20 cellular contexts compared by ENCODE assay signal in the genomic region with DNA sequence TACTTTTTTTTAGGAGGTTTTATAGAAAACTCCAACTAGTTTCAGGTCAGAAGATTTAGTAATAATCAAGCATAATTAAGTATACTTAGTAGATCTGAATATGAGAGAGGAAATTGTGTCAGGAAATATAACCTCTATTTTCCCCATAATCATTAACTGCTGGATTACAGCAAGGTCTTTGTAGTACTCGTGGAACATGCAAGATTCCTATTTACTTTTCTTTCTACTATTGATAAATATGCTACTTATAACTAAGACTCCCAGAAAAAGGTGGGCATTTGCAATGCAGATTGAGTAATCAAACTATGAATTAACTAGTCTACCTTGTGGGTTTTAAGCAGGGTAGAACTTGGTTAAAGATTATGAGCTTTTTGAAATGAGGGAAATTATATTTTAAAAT.
A peak's percentile ranks its signal among the peaks of the same experiment; 100 is the strongest.
DNase-seq lines count a peak whose midpoint lies in the region; ATAC-seq and TF ChIP-seq lines count a peak whose summit lies in the region.
"Had no signal": no experiment of that assay in that cellular context is flagged by ENCODE, and none has a peak within 500 bp of the region (broad histone marks: within the 10 kb centered on the region; RNA-seq: fewer than 3 reads in every experiment).

No MANE protein-coding gene starts in this region.

- no peaks in the 10 kb centered on the region for H3K79me1 ChIP-seq in trophoblast cell (ENCODE audit: low read length)

- H2BK5ac ChIP-seq in trophoblast cell (ENCODE audit: low read depth, low read length, poor library complexity): no peak overlapping the region

- no peak for TF ChIP-seq POLR2A in body of pancreas (IDR thresholded peaks at IDR 0.05)

- 0 out of 2 replicates have a peak overlapping the region, but pooled peaks have one; percentile 5 for H3K4me3 ChIP-seq in SK-N-MC
- no peak overlapping the region for H3K4me3 ChIP-seq in body of pancreas
- H3K4me3 ChIP-seq in trophoblast cell (ENCODE audit: low read depth, low read length): no peak overlapping the region
- H3K4me3 ChIP-seq: BLaER1, GM12878, GM23248 had no signal

- no peak overlapping the region for H3K27ac Mint-ChIP-seq in endothelial cell (ENCODE audit: unreplicated experiment)
- H3K27ac Mint-ChIP-seq: B cell; CD4-positive, CD25-positive, alpha-beta regulatory T cell; CD8-positive, alpha-beta T cell had no signal

- TF ChIP-seq CTCF in body of pancreas (IDR thresholded peaks at IDR 0.05): no peak
- no peak for TF ChIP-seq CTCF in endothelial cell (IDR thresholded peaks at IDR 0.05; ENCODE audit: unreplicated experiment)

- WGBS in body of pancreas, 2 donors: 2 to 9% methylated on average over 1 of the region's 1 CpG
- no CpG with 5 or more reads among the region's 1 CpG for WGBS in trophoblast cell (ENCODE audit: extremely low coverage, insufficient coverage, insufficient read length)

- no peak overlapping the region for H2BK12ac ChIP-seq in trophoblast cell (ENCODE audit: low read length)

- no peaks in the 10 kb centered on the region for H3K79me2 ChIP-seq in trophoblast cell (ENCODE audit: control insufficient read depth, insufficient read depth, low read length, poor library complexity)

- no peak overlapping the region for H3K18ac ChIP-seq in trophoblast cell (ENCODE audit: low read length)

- H3K23ac ChIP-seq in trophoblast cell (ENCODE audit: low read length): no peak overlapping the region

- H2BK120ac ChIP-seq in trophoblast cell (ENCODE audit: insufficient read depth, low read length, poor library complexity): no peak overlapping the region

- H3K27ac ChIP-seq in SK-N-MC: peak overlapping the region; percentile 40; the same call in 1 of the 2 replicates
- no peak overlapping the region for H3K27ac ChIP-seq in body of pancreas
- no peak overlapping the region for H3K27ac ChIP-seq in trophoblast cell (ENCODE audit: low read depth, low read length)
- H3K27ac ChIP-seq: BLaER1, C4-2B, GM23248 had no signal

- no peaks in the 10 kb centered on the region for H3K27me3 Mint-ChIP-seq in endothelial cell (ENCODE audit: unreplicated experiment)
- H3K27me3 Mint-ChIP-seq: B cell; CD4-positive, CD25-positive, alpha-beta regulatory T cell had no signal

- H3K27me3 ChIP-seq in body of pancreas: no peaks in the 10 kb centered on the region
- no peaks in the 10 kb centered on the region for H3K27me3 ChIP-seq in trophoblast cell (ENCODE audit: insufficient read depth, low read length)
- H3K27me3 ChIP-seq: BLaER1 had no signal

- DNase-seq in SK-N-MC (ENCODE audit: low read depth, low spot score) (no peak), body of pancreas (no peak), renal cortical epithelial cell (ENCODE audit: low read depth) (peak; percentile 65), 8988T (no peak), endothelial cell (ENCODE audit: low spot score) (no peak), trophoblast cell (no peak)
- DNase-seq: Caco-2; CD4-positive, CD25-positive, alpha-beta regulatory T cell; CD8-positive, alpha-beta T cell; DMS 273 treated with DMSO at 0.1 percent for 48 hours; DMS79; EL; GDM1; GM23248; H7; HCEC 1CT had no signal

- no peak overlapping the region for H3K14ac ChIP-seq in trophoblast cell (ENCODE audit: low read length)

- H3K9ac ChIP-seq in SK-N-MC (ENCODE audit: insufficient read length): no peak overlapping the region
- no peak overlapping the region for H3K9ac ChIP-seq in trophoblast cell (ENCODE audit: low read length)
- H3K9ac ChIP-seq: BLaER1, GM23248 had no signal

- H3K9me3 ChIP-seq in SK-N-MC (ENCODE audit: low read depth, low read length) (no peaks in the 10 kb centered on the region), body of pancreas (no peaks in the 10 kb centered on the region), trophoblast cell (ENCODE audit: insufficient read depth, low read depth, low read length) (no peaks in the 10 kb centered on the region)
- H3K9me3 ChIP-seq: BLaER1, Caco-2 had no signal

- no peaks in the 10 kb centered on the region for H3K9me3 Mint-ChIP-seq in endothelial cell (ENCODE audit: unreplicated experiment)

- H3K36me3 ChIP-seq in SK-N-MC (ENCODE audit: insufficient read depth, low read length) (no peaks in the 10 kb centered on the region), body of pancreas (replicated peaks in 1 of 2; ENCODE audit: insufficient read depth in 1 of 2, low read depth in 2 of 2) (no peaks in the 10 kb centered on the region), trophoblast cell (ENCODE audit: control insufficient read depth in 1 of 2, insufficient read depth in 2 of 2, low read length in 2 of 2) (no peaks in the 10 kb centered on the region)
- H3K36me3 ChIP-seq: BLaER1 had no signal

- H4K91ac ChIP-seq in trophoblast cell (ENCODE audit: low read depth, low read length): no peak overlapping the region

- no peak overlapping the region for H2AFZ ChIP-seq in trophoblast cell (ENCODE audit: insufficient read depth, low read length, poor library complexity)
- H2AFZ ChIP-seq: GM23248 had no signal

- H3K4ac ChIP-seq in trophoblast cell (ENCODE audit: low read depth, low read length): no peak overlapping the region

- no peaks in the 10 kb centered on the region for H3K36me3 Mint-ChIP-seq in endothelial cell (ENCODE audit: low read depth, unreplicated experiment)
- H3K36me3 Mint-ChIP-seq: CD4-positive, CD25-positive, alpha-beta regulatory T cell; CD8-positive, alpha-beta T cell had no signal

- intact Hi-C loops in body of pancreas (cut with DNase I): no loop called here

- H3K4me3 Mint-ChIP-seq in endothelial cell (ENCODE audit: unreplicated experiment): no peak overlapping the region
- H3K4me3 Mint-ChIP-seq: B cell; CD4-positive, CD25-positive, alpha-beta regulatory T cell; CD8-positive, alpha-beta T cell had no signal

- H4K8ac ChIP-seq in trophoblast cell (ENCODE audit: low read depth, low read length): no peak overlapping the region

- H4K12ac ChIP-seq in trophoblast cell (ENCODE audit: low read depth, low read length): no peak overlapping the region

- H3K4me1 ChIP-seq in body of pancreas: peaks cover 25% of the 10 kb centered on the region
- H3K4me1 ChIP-seq in trophoblast cell (ENCODE audit: control insufficient read depth in 1 of 2, insufficient read depth in 2 of 2, low read length in 2 of 2): no peaks in the 10 kb centered on the region
- H3K4me1 ChIP-seq: Caco-2 had no signal

- no peak overlapping the region for H3K4me2 ChIP-seq in trophoblast cell (ENCODE audit: low read length)
- H3K4me2 ChIP-seq: BLaER1 had no signal

- H3K4me1 Mint-ChIP-seq in endothelial cell (ENCODE audit: unreplicated experiment): peaks cover 3% of the 10 kb centered on the region
- H3K4me1 Mint-ChIP-seq: B cell; CD4-positive, CD25-positive, alpha-beta regulatory T cell had no signal

- no peak overlapping the region for H2AK5ac ChIP-seq in trophoblast cell (ENCODE audit: low read length)

- peak; percentile 15 for ATAC-seq in body of pancreas
- ATAC-seq: CD8-positive, alpha-beta T cell; GM12878 had no signal
